ENCODE assay signal across 19 cellular contexts in genomic region chr16:66440271-66440802, GRCh38. TPM values are rescaled to one million over a fixed set of nuclear protein-coding genes. Genes with fewer than 3 reads are reported as not detected.
A peak's percentile ranks its signal among the peaks of the same experiment; 100 is the strongest.
DNase-seq lines count a peak whose midpoint lies in the region; ATAC-seq, FAIRE-seq and TF ChIP-seq lines count a peak whose summit lies in the region.
"Had no signal": no experiment of that assay in that cellular context is flagged by ENCODE, and none has a peak within 500 bp of the region (broad histone marks: within the 10 kb centered on the region; RNA-seq: fewer than 3 reads in every experiment).

No MANE protein-coding gene starts in this region.

- H3K9me3 Mint-ChIP-seq in endothelial cell (ENCODE audit: unreplicated experiment), result no peaks in the 10 kb centered on the region
- H3K9me3 Mint-ChIP-seq: CD4-positive, alpha-beta memory T cell; H9 had no signal

- no peak overlapping the region for H2BK120ac ChIP-seq in neuronal stem cell (ENCODE audit: low read depth, low read length)

- no peak overlapping the region for H3K14ac ChIP-seq in neuronal stem cell (ENCODE audit: low read length)

- H2BK5ac ChIP-seq in neuronal stem cell (ENCODE audit: low read length), result no peak overlapping the region

- ATAC-seq in HepG2 (no peak), right lobe of liver (no peak)
- ATAC-seq: HCT116 had no signal

- POLR2A ChIA-PET in HepG2 (lab: Yijun Ruan, JAX), result no interaction called here

- no peak overlapping the region for H3K4me3 ChIP-seq in HepG2 (replicated peaks in 1 of 3; ENCODE audit: insufficient read depth in 1 of 3, low read depth in 2 of 3, low read length in 3 of 3)
- H3K4me3 ChIP-seq in right lobe of liver, result no peak overlapping the region
- H3K4me3 ChIP-seq in neuronal stem cell (ENCODE audit: low read length in 2 of 2), result no peak overlapping the region
- H3K4me3 ChIP-seq: GM23248 had no signal

- no peak overlapping the region for H4K8ac ChIP-seq in neuronal stem cell (ENCODE audit: low read depth, low read length)

- H4K20me1 ChIP-seq in HepG2 (ENCODE audit: insufficient read depth, low read length), result no peaks in the 10 kb centered on the region

- H3K9ac ChIP-seq in HepG2 (ENCODE audit: insufficient read depth, low read depth, low read length) (no peak overlapping the region), neuronal stem cell (ENCODE audit: low read depth, low read length, poor library complexity) (no peak overlapping the region)
- H3K9ac ChIP-seq: GM23248 had no signal

- no peak overlapping the region for H3K23ac ChIP-seq in neuronal stem cell (ENCODE audit: low read depth, low read length, poor library complexity)

- intact Hi-C loops in HepG2 (cut with micrococcal nuclease; ENCODE audit: unreplicated experiment), result no loop called here
- intact Hi-C loops in right lobe of liver (cut with DNase I), result no loop called here

- H3K27ac Mint-ChIP-seq in endothelial cell (ENCODE audit: unreplicated experiment), result peak overlapping the region; percentile 39
- H3K27ac Mint-ChIP-seq: CD4-positive, alpha-beta memory T cell had no signal

- DNase-seq in HepG2 (ENCODE audit: low spot score) (no peak), right lobe of liver (no peak), endothelial cell (ENCODE audit: low spot score) (no peak), neuronal stem cell (ENCODE audit: low spot score) (no peak), GM12892 (ENCODE audit: insufficient read length) (no peak), epidermal melanocyte (ENCODE audit: insufficient read length, low spot score) (no peak)
- DNase-seq: C1 segment of cervical spinal cord; Calu3; CD4-positive, alpha-beta memory T cell; COR-L47; DMS53; DND-41; H9 had no signal

- no peaks in the 10 kb centered on the region for H3K79me1 ChIP-seq in neuronal stem cell (ENCODE audit: low read depth, low read length)

- CTCF ChIA-PET in HepG2 (lab: Yijun Ruan, JAX; ENCODE audit: low intra/inter-chr PET ratio, low total read pairs), result no interaction called here

- TF ChIP-seq CTCF in HepG2 (CRISPR knock-in tag; IDR thresholded peaks at IDR 0.05), result no peak
- TF ChIP-seq CTCF in right lobe of liver (IDR thresholded peaks at IDR 0.05), result no peak
- no peak for TF ChIP-seq CTCF in endothelial cell (IDR thresholded peaks at IDR 0.05; ENCODE audit: unreplicated experiment)

- BruUV-seq in HepG2 (replicated peaks; lab: Mats Ljungman, UMichigan), result no TSS peak

- TF ChIP-seq EP300 in HepG2 (IDR thresholded peaks at IDR 0.05; ENCODE audit: low read depth in 2 of 2, low read length in 2 of 2) (no peak), HepG2 (CRISPR knock-in tag; IDR thresholded peaks at IDR 0.05; ENCODE audit: borderline replicate concordance) (no peak)

- peaks cover 25% of the 10 kb centered on the region for H3K4me1 ChIP-seq in HepG2 (ENCODE audit: insufficient read depth, low read length)
- no peaks in the 10 kb centered on the region for H3K4me1 ChIP-seq in right lobe of liver
- H3K4me1 ChIP-seq in neuronal stem cell (ENCODE audit: control insufficient read depth in 2 of 2, insufficient read depth in 1 of 2, low read depth in 1 of 2, low read length in 2 of 2), result peaks cover 0 to 7% of the 10 kb centered on the region in 2 donors

- H3K27me3 ChIP-seq in HepG2 (ENCODE audit: control insufficient read depth in 1 of 2, insufficient read depth in 2 of 2, low read length in 2 of 2) (peaks cover 0 to 3% of the 10 kb centered on the region in 2 experiments; a peak in 2 of 5 replicates), right lobe of liver (no peaks in the 10 kb centered on the region), neuronal stem cell (ENCODE audit: control insufficient read depth in 3 of 3, insufficient read depth in 3 of 3, low read depth in 1 of 3, low read length in 3 of 3) (no peaks in the 10 kb centered on the region)

- H3K27me3 Mint-ChIP-seq in endothelial cell (ENCODE audit: unreplicated experiment), result peaks cover 7% of the 10 kb centered on the region

- no peak overlapping the region for H3K4ac ChIP-seq in neuronal stem cell (ENCODE audit: low read length)

- H3K79me2 ChIP-seq in HepG2 (ENCODE audit: insufficient read depth, low read length), result no peaks in the 10 kb centered on the region

- peak overlapping the region; percentile 89 for H3K18ac ChIP-seq in neuronal stem cell (ENCODE audit: low read length)

- WGBS in HepG2 (ENCODE audit: low lambda C conversion rate), result 46% methylated on average over 10 of the region's 10 CpGs
- 63% methylated on average over 8 of the region's 10 CpGs for WGBS in right lobe of liver (ENCODE audit: insufficient coverage, low coverage, low lambda C conversion rate, missing lambda C conversion rate)
- no CpG with 5 or more reads among the region's 10 CpGs for WGBS in neuronal stem cell (ENCODE audit: extremely low coverage in 2 of 2, insufficient read length in 2 of 2, insufficient replicate concordance in 1 of 2), 2 donors

- H3K36me3 Mint-ChIP-seq in endothelial cell (ENCODE audit: low read depth, unreplicated experiment), result peaks cover under 1% of the 10 kb centered on the region
- H3K36me3 Mint-ChIP-seq: CD4-positive, alpha-beta memory T cell had no signal

- no peak for TF ChIP-seq POLR2A in HepG2 (IDR thresholded peaks at IDR 0.05; ENCODE audit: insufficient read depth in 1 of 2, low read depth in 2 of 2, low read length in 2 of 2)
- no peak for TF ChIP-seq POLR2A in right lobe of liver (IDR thresholded peaks at IDR 0.05)
- no peak for TF ChIP-seq POLR2A in GM12892 (IDR thresholded peaks at IDR 0.05; ENCODE audit: low read depth, low read length)

- H3K36me3 ChIP-seq in HepG2 (replicated peaks in 1 of 2; ENCODE audit: control insufficient read depth in 1 of 2, insufficient read depth in 2 of 2, low read length in 2 of 2) (no peaks in the 10 kb centered on the region), right lobe of liver (no peaks in the 10 kb centered on the region), neuronal stem cell (replicated peaks in 1 of 2; ENCODE audit: control insufficient read depth in 2 of 2, insufficient read depth in 2 of 2, low read length in 2 of 2) (no peaks in the 10 kb centered on the region)

- FAIRE-seq in HepG2 (lab: Jason Lieb, UNC) (no peak), GM12892 (lab: Jason Lieb, UNC) (no peak)
- FAIRE-seq: G401.6, GM19239 had no signal

- H3K4me1 Mint-ChIP-seq in endothelial cell (ENCODE audit: unreplicated experiment), result peaks cover 4% of the 10 kb centered on the region
- H3K4me1 Mint-ChIP-seq: CD4-positive, alpha-beta memory T cell had no signal

- H3K9me3 ChIP-seq in HepG2 (ENCODE audit: low read length) (no peaks in the 10 kb centered on the region), right lobe of liver (no peaks in the 10 kb centered on the region), neuronal stem cell (replicated peaks in 1 of 2; ENCODE audit: control insufficient read depth in 2 of 2, insufficient read depth in 1 of 2, low read depth in 1 of 2, low read length in 2 of 2) (no peaks in the 10 kb centered on the region)

- no peak overlapping the region for H2BK12ac ChIP-seq in neuronal stem cell (ENCODE audit: low read length)

- H3K27ac ChIP-seq in HepG2 (ENCODE audit: extremely low read length, insufficient read depth, low read length) (no peak overlapping the region), right lobe of liver (no peak overlapping the region), neuronal stem cell (replicated peaks; ENCODE audit: low read length) (no peak overlapping the region)
- H3K27ac ChIP-seq: GM23248 had no signal

- no peak overlapping the region for H4K91ac ChIP-seq in neuronal stem cell (ENCODE audit: low read depth, low read length, poor library complexity)

- peak overlapping the region; percentile 26 for H2AK5ac ChIP-seq in neuronal stem cell (ENCODE audit: low read depth, low read length)

- TF ChIP-seq RAD21 in HepG2 (CRISPR knock-in tag; IDR thresholded peaks at IDR 0.05), result no peak

- no peak overlapping the region for H2BK15ac ChIP-seq in neuronal stem cell (ENCODE audit: low read length)

- H2AFZ ChIP-seq in HepG2 (ENCODE audit: low read length) (no peak overlapping the region), neuronal stem cell (ENCODE audit: low read length) (no peak overlapping the region)
- H2AFZ ChIP-seq: GM23248 had no signal

- in situ Hi-C loops in HepG2 (cut with HindIII; ENCODE audit: extremely low pct_ligation_motif_present, low pct_unique_long_range_greater_than_20kb), result no loop called here

- H3K4me2 ChIP-seq in HepG2 (ENCODE audit: low read depth, low read length) (no peak overlapping the region), neuronal stem cell (ENCODE audit: insufficient read depth, low read length, poor library complexity, severe bottlenecking) (no peak overlapping the region)

- H3K4me3 Mint-ChIP-seq in endothelial cell (ENCODE audit: unreplicated experiment), result no peak overlapping the region
- H3K4me3 Mint-ChIP-seq: CD4-positive, alpha-beta memory T cell; H9 had no signal

TF ChIP-seq in HepG2, 621 proteins besides CTCF, POLR2A, EP300 and RAD21 (continues in another document):
- peak; percentile 73; the same call in 1 of the 2 replicates for TF ChIP-seq ZNF263 (CRISPR knock-in tag; IDR thresholded peaks at IDR 0.05)

RNA-seq across cellular contexts. Expression of gene BEAN1, which starts 13.2 kb away (rescaled TPM):
- total RNA-seq in HepG2 (2016; rRNA removed; fragmentation: Illumina TruSeq; extraction: Trizol) (0.29 and 0.53 TPM in 2 replicates), right lobe of liver (under 1 TPM in 3 of 6 experiments, not detected in 3; 0.09 to 0.26 (median 0.10) TPM), endothelial cell (ENCODE audit: unreplicated experiment) (0.49 TPM)
- total RNA-seq in HepG2 (2016; cell fraction: cytosol; rRNA removed; fragmentation: Illumina TruSeq; extraction: Trizol; ENCODE audit: low read depth), result 1.9 TPM in 2 replicates
- total RNA-seq in HepG2 (2016; cell fraction: insoluble cytoplasmic fraction; rRNA removed; fragmentation: Illumina TruSeq; extraction: Trizol), result 0.25 and 0.54 TPM in 2 replicates
- total RNA-seq in HepG2 (2016; cell fraction: membrane; rRNA removed; fragmentation: Illumina TruSeq; extraction: Trizol), result 0.56 and 1.5 TPM in 2 replicates
- total RNA-seq in HepG2 (2016; cell fraction: nucleus; rRNA removed; fragmentation: Illumina TruSeq; extraction: Trizol), result 0.65 TPM in 1 of 2 replicates, not detected in the other
- 1.4 and 3.9 TPM in 2 replicates for polyA plus RNA-seq in HepG2 (2011; rRNA removed)
- polyA plus RNA-seq in HepG2 (2011; cell fraction: cytosol; rRNA removed), result 2.0 and 2.5 TPM in 2 replicates
- 3.4 and 5.2 TPM in 2 replicates for polyA plus RNA-seq in HepG2 (2011; cell fraction: nucleus; rRNA removed)
- polyA plus RNA-seq in HepG2 (2012), result 1.6 and 4.4 TPM in 2 replicates
- 2.9 and 4.2 TPM in 2 replicates for polyA plus RNA-seq in HepG2 (2016; cell fraction: cytosol; fragmentation: Illumina TruSeq; extraction: Trizol; ENCODE audit: low read depth)
- polyA plus RNA-seq in HepG2 (2016; cell fraction: insoluble cytoplasmic fraction; fragmentation: Illumina TruSeq; extraction: Trizol; ENCODE audit: low read depth), result 0.10 TPM in 1 of 2 replicates, not detected in the other
- polyA plus RNA-seq in HepG2 (2016; cell fraction: membrane; fragmentation: Illumina TruSeq; extraction: Trizol; ENCODE audit: low read depth), result 2.4 and 2.8 TPM in 2 replicates
- polyA plus RNA-seq in HepG2 (2016; cell fraction: nucleus; fragmentation: Illumina TruSeq; extraction: Trizol; ENCODE audit: insufficient read depth, low read depth), result 0.81 and 1.1 TPM in 2 replicates
- 0.21 and 3.5 TPM in 2 replicates for polyA minus RNA-seq in HepG2 (2011; rRNA and poly(A)+ RNA removed; ENCODE audit: low replicate concordance)
- polyA minus RNA-seq in HepG2 (2011; cell fraction: cytosol; rRNA and poly(A)+ RNA removed), result 1.7 TPM in 1 of 2 replicates, not detected in the other
- 1.5 and 1.9 TPM in 2 replicates for polyA minus RNA-seq in HepG2 (2011; cell fraction: nucleus; rRNA and poly(A)+ RNA removed)
- polyA plus RNA-seq in neuronal stem cell (2013, experiment 1 of 2), result 1.4 TPM
- polyA plus RNA-seq in neuronal stem cell (2013, experiment 2 of 2), result 1.6 TPM
- polyA plus RNA-seq in GM12892 (2012; ENCODE audit: missing spikeins), result not detected
- total RNA-seq: A673; CD4-positive, alpha-beta memory T cell had no signal
- polyA plus RNA-seq: BJ had no signal
